ENCODE assay signal across 10 cellular contexts in genomic region chr1:53766766-53767409, GRCh38. TPM values are rescaled to one million over a fixed set of nuclear protein-coding genes. Genes with fewer than 3 reads are reported as not detected.
A peak's percentile ranks its signal among the peaks of the same experiment; 100 is the strongest.
DNase-seq lines count a peak whose midpoint lies in the region; ATAC-seq and TF ChIP-seq lines count a peak whose summit lies in the region.
"Had no signal": no experiment of that assay in that cellular context is flagged by ENCODE, and none has a peak within 500 bp of the region (broad histone marks: within the 10 kb centered on the region; RNA-seq: fewer than 3 reads in every experiment).

No MANE protein-coding gene starts in this region.

- H3K9me1 ChIP-seq in IMR-90 (ENCODE audit: insufficient read depth, low read length): no peaks in the 10 kb centered on the region; the same call in 1 of the 2 replicates

- H2AK5ac ChIP-seq in IMR-90 (ENCODE audit: low read depth, low read length): no peak overlapping the region

- no peak for TF ChIP-seq CTCF in CD4-positive, alpha-beta T cell (IDR thresholded peaks at IDR 0.05)
- TF ChIP-seq CTCF in IMR-90 (conservative IDR thresholded peaks at IDR 0.05; ENCODE audit: low read depth, low read length) (no peak), mammary epithelial cell (conservative IDR thresholded peaks at IDR 0.05 in 1 of 2, IDR thresholded peaks at IDR 0.05 in 1 of 2; ENCODE audit: extremely low read depth in 1 of 2, insufficient read depth in 1 of 2, low read depth in 1 of 2, low read length in 2 of 2) (no peak), mesothelial cell of epicardium (IDR thresholded peaks at IDR 0.05; ENCODE audit: unreplicated experiment) (no peak), stomach (IDR thresholded peaks at IDR 0.05) (no peak), gastroesophageal sphincter (IDR thresholded peaks at IDR 0.05) (no peak)

- WGBS in IMR-90 (ENCODE audit: extremely low coverage in 2 of 2, insufficient read length in 1 of 2), 2 experiments: no CpG with 5 or more reads among the region's 3 CpGs
- WGBS in mammary epithelial cell (ENCODE audit: low coverage, missing lambda C conversion rate): 68% methylated on average over 3 of the region's 3 CpGs
- 37 to 63% (median 46%) methylated on average over 3 of the region's 3 CpGs for WGBS in stomach, 5 donors
- 30 to 44% methylated on average over 3 of the region's 3 CpGs for WGBS in gastroesophageal sphincter (ENCODE audit: low coverage in 1 of 2), 2 donors

- ATAC-seq in CD4-positive, alpha-beta T cell (ENCODE audit: poor library complexity): no peak
- peak; percentile 51; the same call in 1 of the 2 replicates for ATAC-seq in IMR-90 (ENCODE audit: low read depth)
- ATAC-seq in HG03460 (IDR thresholded peaks at IDR 0.05; ENCODE audit: unreplicated experiment): no peak
- no peak for ATAC-seq in gastroesophageal sphincter

- no peaks in the 10 kb centered on the region for H3K9me3 ChIP-seq in CD4-positive, alpha-beta T cell (ENCODE audit: control insufficient read depth, low read length)
- H3K9me3 ChIP-seq in IMR-90 (ENCODE audit: control insufficient read depth, insufficient read depth, low read length) (no peaks in the 10 kb centered on the region), mammary epithelial cell (replicated peaks; ENCODE audit: insufficient read depth, low read length) (no peaks in the 10 kb centered on the region), stomach (peaks cover 0 to 1% (median 0%) of the 10 kb centered on the region in 4 donors), gastroesophageal sphincter (peaks cover 0 to 2% (median 0%) of the 10 kb centered on the region in 3 donors)
- H3K9me3 ChIP-seq: esophagus muscularis mucosa had no signal

- TF ChIP-seq EP300 in stomach (IDR thresholded peaks at IDR 0.05): no peak
- TF ChIP-seq EP300 in gastroesophageal sphincter (IDR thresholded peaks at IDR 0.05): no peak

- DNase-seq in CD4-positive, alpha-beta T cell: no peak
- DNase-seq in IMR-90: peak; percentile 68
- peak; percentile 69 for DNase-seq in mammary epithelial cell
- no peak for DNase-seq in mesothelial cell of epicardium (ENCODE audit: low spot score in 2 of 2, unreplicated experiment in 2 of 2)
- DNase-seq in stomach: no peak
- no peak for DNase-seq in T-helper 9 cell
- DNase-seq: NCI-H524 treated with DMSO at 0.1 percent for 48 hours had no signal

- H3K4me3 Mint-ChIP-seq in CD4-positive, alpha-beta T cell: no peak overlapping the region
- H3K4me3 Mint-ChIP-seq in mesothelial cell of epicardium: no peak overlapping the region

- H3K4ac ChIP-seq in IMR-90 (ENCODE audit: low read depth, low read length): no peak overlapping the region; the same call in 1 of the 2 replicates

- H3K36me3 ChIP-seq in IMR-90 (ENCODE audit: control insufficient read depth, insufficient read depth, low read length) (no peaks in the 10 kb centered on the region), mammary epithelial cell (ENCODE audit: insufficient read depth, low read length) (peaks cover 2% of the 10 kb centered on the region), stomach (peaks cover 4 to 38% (median 34%) of the 10 kb centered on the region in 4 donors), gastroesophageal sphincter (peaks cover 0 to 35% of the 10 kb centered on the region in 2 donors)

- peak overlapping the region; percentile 54; the same call in 1 of the 2 replicates for H3K56ac ChIP-seq in IMR-90 (ENCODE audit: extremely low read depth, insufficient read depth, low read length)

- CTCF ChIA-PET in CD4-positive, alpha-beta T cell (lab: Charles Lee): no interaction called here
- CTCF ChIA-PET in IMR-90 (lab: Yijun Ruan, JAX) (interaction anchor here (1.0 kb wide), 1 partner anchor 60 kb away, joined by 3 read pairs; no protein-coding TSS in a partner anchor), mammary epithelial cell (lab: Charles Lee; ENCODE audit: low non-redundant PET) (no interaction called here)

- H3K27me3 Mint-ChIP-seq in CD4-positive, alpha-beta T cell: no peaks in the 10 kb centered on the region
- H3K27me3 Mint-ChIP-seq in mesothelial cell of epicardium (ENCODE audit: low read depth): no peaks in the 10 kb centered on the region

- no peak for TF ChIP-seq RAD21 in IMR-90 (IDR thresholded peaks at IDR 0.05; ENCODE audit: low read length)

- H2AK9ac ChIP-seq in IMR-90 (replicated peaks; ENCODE audit: low read depth, low read length, poor library complexity): no peak overlapping the region

- H3K4me1 ChIP-seq in IMR-90 (ENCODE audit: control insufficient read depth, insufficient read depth, low read length) (peaks cover 8% of the 10 kb centered on the region; the same call in 1 of the 2 replicates), mammary epithelial cell (ENCODE audit: insufficient read depth, low read length) (no peaks in the 10 kb centered on the region), stomach (no peaks in the 10 kb centered on the region), gastroesophageal sphincter (no peaks in the 10 kb centered on the region)
- H3K4me1 ChIP-seq: esophagus muscularis mucosa had no signal

- no peaks in the 10 kb centered on the region for H3K79me2 ChIP-seq in mammary epithelial cell (ENCODE audit: insufficient read depth, low read length)

- H2BK15ac ChIP-seq in IMR-90 (ENCODE audit: low read depth, low read length): no peak overlapping the region

- H3K4me2 ChIP-seq in IMR-90 (ENCODE audit: low read depth, low read length): peak overlapping the region; percentile 99
- no peak overlapping the region for H3K4me2 ChIP-seq in mammary epithelial cell (ENCODE audit: insufficient read depth, low read depth, low read length)

- H3K27me3 ChIP-seq in CD4-positive, alpha-beta T cell (ENCODE audit: control insufficient read depth, insufficient read depth, low read length): no peaks in the 10 kb centered on the region
- H3K27me3 ChIP-seq in IMR-90 (ENCODE audit: control insufficient read depth, insufficient read depth, low read length) (no peaks in the 10 kb centered on the region), mammary epithelial cell (ENCODE audit: insufficient read depth, low read length) (no peaks in the 10 kb centered on the region), stomach (no peaks in the 10 kb centered on the region), gastroesophageal sphincter (no peaks in the 10 kb centered on the region)
- H3K27me3 ChIP-seq: esophagus muscularis mucosa had no signal

- no peak for TF ChIP-seq POLR2A in IMR-90 (IDR thresholded peaks at IDR 0.05; ENCODE audit: low read depth, low read length)
- TF ChIP-seq POLR2A in stomach (IDR thresholded peaks at IDR 0.05): no peak
- no peak for TF ChIP-seq POLR2A in gastroesophageal sphincter (IDR thresholded peaks at IDR 0.05)

- H3K14ac ChIP-seq in IMR-90 (replicated peaks; ENCODE audit: low read depth, low read length): peak overlapping the region; percentile 64

- peak overlapping the region; percentile 12 for H3K27ac Mint-ChIP-seq in CD4-positive, alpha-beta T cell
- peak overlapping the region; percentile 67 for H3K27ac Mint-ChIP-seq in mesothelial cell of epicardium

- H3K9me3 Mint-ChIP-seq in CD4-positive, alpha-beta T cell: no peaks in the 10 kb centered on the region
- no peaks in the 10 kb centered on the region for H3K9me3 Mint-ChIP-seq in mesothelial cell of epicardium

- H2BK20ac ChIP-seq in IMR-90 (ENCODE audit: low read depth, low read length): peak overlapping the region; percentile 46; the same call in 1 of the 2 replicates

- no peaks in the 10 kb centered on the region for H4K20me1 ChIP-seq in IMR-90 (ENCODE audit: insufficient read depth, low read length)
- no peaks in the 10 kb centered on the region for H4K20me1 ChIP-seq in mammary epithelial cell (ENCODE audit: insufficient read depth, low read length)

- POLR2A ChIA-PET in CD4-positive, alpha-beta T cell (lab: Charles Lee): no interaction called here
- POLR2A ChIA-PET in IMR-90 (lab: Charles Lee; ENCODE audit: unreplicated experiment): no interaction called here

- BruUV-seq in IMR-90 (replicated peaks; lab: Mats Ljungman, UMichigan) (no TSS peak), mammary epithelial cell (replicated peaks; lab: Mats Ljungman, UMichigan) (no TSS peak)

- peak overlapping the region; percentile 54; the same call in 1 of the 2 replicates for H4K5ac ChIP-seq in IMR-90 (ENCODE audit: low read depth, low read length)

- peak overlapping the region; percentile 74; the same call in 1 of the 2 replicates for H3K18ac ChIP-seq in IMR-90 (ENCODE audit: low read depth, low read length)

- H2AFZ ChIP-seq in IMR-90 (replicated peaks; ENCODE audit: low read length, poor library complexity) (no peak overlapping the region), mammary epithelial cell (ENCODE audit: low read depth, low read length) (no peak overlapping the region)

- in situ Hi-C loops in IMR-90 (cut with MboI; ENCODE audit: low sequenced_read_pairs) (no loop called here), mammary epithelial cell (cut with MboI; ENCODE audit: low sequenced_read_pairs in 2 of 2) (loop anchor here in 1 of 2 donors (25.0 kb wide), 1 partner anchor 280 kb away; no protein-coding TSS in a partner anchor)

- H3K79me1 ChIP-seq in IMR-90 (ENCODE audit: low read depth in 1 of 2, low read length in 2 of 2): peaks cover 0 to 13% of the 10 kb centered on the region in 2 experiments; a peak in 2 of 4 replicates

- peak overlapping the region; percentile 94 for H2BK5ac ChIP-seq in IMR-90 (ENCODE audit: low read depth, low read length, poor library complexity, severe bottlenecking)

- intact Hi-C loops in CD4-positive, alpha-beta T cell (cut with DNase I, micrococcal nuclease): no loop called here
- intact Hi-C loops in IMR-90 (cut with micrococcal nuclease): no loop called here
- intact Hi-C loops in mammary epithelial cell (cut with micrococcal nuclease): no loop called here
- intact Hi-C loops in stomach (cut with DNase I; ENCODE audit: low total_unique reads): no loop called here

- peak overlapping the region; percentile 24; the same call in 1 of the 2 replicates for H2BK120ac ChIP-seq in IMR-90 (ENCODE audit: low read depth, low read length)

- H4K8ac ChIP-seq in IMR-90 (ENCODE audit: low read depth in 2 of 2, low read length in 2 of 2): peak overlapping the region; percentile 66 to 70; a peak in 3 of 4 replicates

- H4K91ac ChIP-seq in IMR-90 (ENCODE audit: insufficient read depth, low read depth, low read length): no peak overlapping the region

- no peak overlapping the region for H3K27ac ChIP-seq in CD4-positive, alpha-beta T cell (ENCODE audit: low read depth, low read length)
- peak overlapping the region; percentile 37; the same call in 1 of the 2 replicates for H3K27ac ChIP-seq in IMR-90 (ENCODE audit: insufficient read depth, low read length)
- no peak overlapping the region for H3K27ac ChIP-seq in mammary epithelial cell (ENCODE audit: insufficient read depth, low read depth, low read length)
- H3K27ac ChIP-seq in stomach: no peak overlapping the region
- no peak overlapping the region for H3K27ac ChIP-seq in gastroesophageal sphincter
- H3K27ac ChIP-seq: esophagus muscularis mucosa had no signal

- H3K23ac ChIP-seq in IMR-90 (ENCODE audit: low read depth, low read length): no peak overlapping the region

- peaks cover 84% of the 10 kb centered on the region for H3K36me3 Mint-ChIP-seq in CD4-positive, alpha-beta T cell (ENCODE audit: low read depth)
- peaks cover 5% of the 10 kb centered on the region for H3K36me3 Mint-ChIP-seq in mesothelial cell of epicardium

- dilution Hi-C loops in IMR-90 (cut with HindIII; ENCODE audit: low sequenced_read_pairs, unreplicated experiment): no loop called here
- dilution Hi-C loops in mammary epithelial cell (cut with HindIII; ENCODE audit: low sequenced_read_pairs): no loop called here

- peak overlapping the region; percentile 40 for H3K9ac ChIP-seq in IMR-90 (ENCODE audit: low read depth, low read length)
- no peak overlapping the region for H3K9ac ChIP-seq in mammary epithelial cell (ENCODE audit: insufficient read depth, low read length)

- H3K4me1 Mint-ChIP-seq in CD4-positive, alpha-beta T cell (ENCODE audit: low read depth): peaks cover 6% of the 10 kb centered on the region
- peaks cover 20% of the 10 kb centered on the region for H3K4me1 Mint-ChIP-seq in mesothelial cell of epicardium

- H3K4me3 ChIP-seq in IMR-90 (ENCODE audit: insufficient read depth, low read depth, low read length) (peak overlapping the region; percentile 50; the same call in 1 of the 2 replicates), mammary epithelial cell (replicated peaks in 1 of 3; ENCODE audit: insufficient read depth in 1 of 3, low read depth in 2 of 3, low read length in 3 of 3) (no peak overlapping the region), stomach (no peak overlapping the region), gastroesophageal sphincter (no peak overlapping the region)

RNA-seq across cellular contexts. Expression of gene GLIS1, which starts 27.9 kb away (rescaled TPM):
- not detected for total RNA-seq in CD4-positive, alpha-beta T cell
- 0.18 and 0.28 TPM in 2 replicates for total RNA-seq in IMR-90 (2012; rRNA removed)
- polyA plus RNA-seq in IMR-90 (2012; rRNA removed): 2.3 and 3.5 TPM in 2 replicates
- polyA plus RNA-seq in IMR-90 (2012; cell fraction: cytosol; rRNA removed): 1.5 and 3.3 TPM in 2 replicates
- 6.1 and 16.8 TPM in 2 replicates for polyA plus RNA-seq in IMR-90 (2012; cell fraction: nucleus; rRNA removed; ENCODE audit: low replicate concordance)
- not detected for total RNA-seq in mammary epithelial cell
- polyA plus RNA-seq in mammary epithelial cell: not detected
- polyA minus RNA-seq in mammary epithelial cell: not detected
- total RNA-seq in mesothelial cell of epicardium: 1.1 to 1.6 TPM (median 1.2 TPM) in 3 replicates
- 1 to 10 TPM in 1 of 5 donors, under 1 TPM in 3, not detected in 1; 0.29 to 4.8 (median 0.50) TPM for total RNA-seq in stomach
- 1 to 10 TPM in 2 of 3 donors, under 1 TPM in 1; 0.20 to 1.7 (median 1.1) TPM for polyA plus RNA-seq in stomach
- total RNA-seq in gastroesophageal sphincter: under 1 TPM in 2 of 4 donors, not detected in 2; 0.16 to 0.27 TPM

Comparison
In these comparisons a context has a peak if more than half of its experiments do, and no peak if none do; other contexts are left out.
1. DNase-seq: peak in IMR-90 (single experiment) and mammary epithelial cell (single experiment); none in CD4-positive, alpha-beta T cell (0 of 10), mesothelial cell of epicardium (0 of 2), stomach (single experiment) and T-helper 9 cell (single experiment).